ENCODE assay signal across 20 cellular contexts in the genomic region with DNA sequence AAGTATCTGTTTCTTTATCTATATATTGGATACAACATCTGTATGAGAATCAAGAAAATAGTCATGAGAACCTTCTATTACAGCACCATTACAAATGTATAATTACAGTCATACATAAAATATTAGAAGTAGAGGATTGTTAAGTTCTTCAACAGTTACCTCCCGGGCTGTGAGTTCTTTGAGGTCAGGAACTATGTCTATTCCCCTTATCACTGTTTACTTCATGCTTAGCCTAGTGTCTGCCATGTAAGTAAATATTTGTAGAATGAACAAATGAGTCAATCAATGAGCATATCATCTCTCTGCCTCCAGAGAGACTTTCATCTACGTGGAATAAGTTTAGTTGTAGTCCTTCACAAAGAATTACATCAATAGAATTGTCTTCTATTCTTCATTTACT. TPM values are rescaled to one million over a fixed set of nuclear protein-coding genes. Genes with fewer than 3 reads are reported as not detected.
DNase-seq lines count a peak whose midpoint lies in the region; ATAC-seq and TF ChIP-seq lines count a peak whose summit lies in the region.
"Had no signal": no experiment of that assay in that cellular context is flagged by ENCODE, and none has a peak within 500 bp of the region (broad histone marks: within the 10 kb centered on the region; RNA-seq: fewer than 3 reads in every experiment).

No MANE protein-coding gene starts in this region.

- POLR2A ChIA-PET in IMR-90 (lab: Charles Lee; ENCODE audit: unreplicated experiment) = no interaction called here

- H2AFZ ChIP-seq in IMR-90 (replicated peaks; ENCODE audit: low read length, poor library complexity) = no peak overlapping the region
- H2AFZ ChIP-seq: GM23248 had no signal

- no peak overlapping the region for H4K8ac ChIP-seq in IMR-90 (ENCODE audit: low read depth in 2 of 2, low read length in 2 of 2)

- peak; percentile 78 for ATAC-seq in IMR-90 (ENCODE audit: low read depth)
- no peak for ATAC-seq in GM18519 (IDR thresholded peaks at IDR 0.05; ENCODE audit: low FRiP score, unreplicated experiment)
- ATAC-seq: CD8-positive, alpha-beta T cell had no signal

- TF ChIP-seq RAD21 in IMR-90 (IDR thresholded peaks at IDR 0.05; ENCODE audit: low read length) (no peak), liver (IDR thresholded peaks at IDR 0.05) (no peak)

- no peak overlapping the region for H3K4me2 ChIP-seq in IMR-90 (ENCODE audit: low read depth, low read length)
- H3K4me2 ChIP-seq: BLaER1 had no signal

- in situ Hi-C loops in IMR-90 (cut with MboI; ENCODE audit: low sequenced_read_pairs) = no loop called here

- H3K79me1 ChIP-seq in IMR-90 (ENCODE audit: low read depth in 1 of 2, low read length in 2 of 2) = no peaks in the 10 kb centered on the region

- H3K27me3 ChIP-seq in IMR-90 (ENCODE audit: control insufficient read depth, insufficient read depth, low read length) (no peaks in the 10 kb centered on the region), liver (ENCODE audit: control insufficient read depth in 4 of 4, insufficient read depth in 4 of 4, low read length in 3 of 4) (no peaks in the 10 kb centered on the region)
- H3K27me3 ChIP-seq: BLaER1 had no signal

- H2AK9ac ChIP-seq in IMR-90 (replicated peaks; ENCODE audit: low read depth, low read length, poor library complexity) = no peak overlapping the region

- peaks cover 3% of the 10 kb centered on the region; the same call in 1 of the 2 replicates for H3K9me1 ChIP-seq in IMR-90 (ENCODE audit: insufficient read depth, low read length)

- H3K27ac ChIP-seq in IMR-90 (ENCODE audit: insufficient read depth, low read length) (no peak overlapping the region), liver (ENCODE audit: low read depth in 1 of 2, low read length in 2 of 2) (no peak overlapping the region)
- H3K27ac ChIP-seq: 22Rv1, BLaER1, C4-2B, GM23248 had no signal

- CTCF ChIA-PET in IMR-90 (lab: Yijun Ruan, JAX) = interaction anchor here (0.5 kb wide), 1 partner anchor 951 kb away, joined by 4 read pairs; no protein-coding TSS in a partner anchor

- no peak overlapping the region for H3K23ac ChIP-seq in IMR-90 (ENCODE audit: low read depth, low read length)

- no CpG with 5 or more reads among the region's 2 CpGs for whole genome bisulfite sequencing in IMR-90 (ENCODE audit: extremely low coverage in 2 of 2, insufficient read length in 1 of 2), 2 experiments
- WGBS in liver = 17% methylated on average over 2 of the region's 2 CpGs

- TF ChIP-seq CTCF in IMR-90 (conservative IDR thresholded peaks at IDR 0.05; ENCODE audit: low read depth, low read length) = no peak
- no peak for TF ChIP-seq CTCF in fibroblast of villous mesenchyme (IDR thresholded peaks at IDR 0.05; ENCODE audit: insufficient read depth, low read depth, low read length)
- no peak for TF ChIP-seq CTCF in liver (IDR thresholded peaks at IDR 0.05; ENCODE audit: low read depth, low read length, missing input control)

- H3K4me3 ChIP-seq in IMR-90 (ENCODE audit: insufficient read depth, low read depth, low read length) (no peak overlapping the region), fibroblast of villous mesenchyme (ENCODE audit: low read depth, low read length) (no peak overlapping the region), liver (ENCODE audit: low read depth in 1 of 3, low read length in 3 of 3) (no peak overlapping the region)
- H3K4me3 ChIP-seq: BLaER1, GM23248 had no signal

- H3K56ac ChIP-seq in IMR-90 (ENCODE audit: extremely low read depth, insufficient read depth, low read length) = no peak overlapping the region

- peak; percentile 79 for DNase-seq in DMS53 (lab: John Stamatoyannopoulos, UW)
- peak; percentile 13 for DNase-seq in IMR-90
- DNase-seq in fibroblast of villous mesenchyme (ENCODE audit: low read depth) = peak; percentile 31
- DNase-seq in dedifferentiated amniotic fluid mesenchymal stem cell (ENCODE audit: extremely low spot score) = no peak
- no peak for DNase-seq in stimulated activated CD4-positive, alpha-beta T cell treated with anti-CD3 and anti-CD28 coated beads, Interleukin-12 subunit alpha, Interleukin-12 subunit beta, amount 100 ng/mL, for 4 hours
- DNase-seq in activated CD4-positive, alpha-beta T cell treated with anti-CD3 and anti-CD28 coated beads, Interleukin-2, amount 50 U/mL, for 4 hours = no peak
- DNase-seq: Caco-2; CD4-positive, CD25-positive, alpha-beta regulatory T cell; CD8-positive, alpha-beta T cell; DMS153; DMS79 treated with DMSO at 0.1 percent for 48 hours; GF-D8; GM23248; H7; HCEC 1CT had no signal

- no peak overlapping the region for H3K4ac ChIP-seq in IMR-90 (ENCODE audit: low read depth, low read length)

- no TSS peak for BruUV-seq in IMR-90 (replicated peaks; lab: Mats Ljungman, UMichigan)

- no peaks in the 10 kb centered on the region for H3K9me3 ChIP-seq in IMR-90 (ENCODE audit: control insufficient read depth, insufficient read depth, low read length)
- H3K9me3 ChIP-seq in liver (ENCODE audit: control insufficient read depth in 4 of 4, low read length in 3 of 4) = peaks cover 0 to 3% (median 1%) of the 10 kb centered on the region in 4 donors
- H3K9me3 ChIP-seq: Caco-2 had no signal

- intact Hi-C loops in IMR-90 (cut with micrococcal nuclease) = no loop called here

- H3K18ac ChIP-seq in IMR-90 (ENCODE audit: low read depth, low read length) = no peak overlapping the region

- no peak overlapping the region for H2AK5ac ChIP-seq in IMR-90 (ENCODE audit: low read depth, low read length)

- dilution Hi-C loops in IMR-90 (cut with HindIII; ENCODE audit: low sequenced_read_pairs, unreplicated experiment) = no loop called here

- no peak overlapping the region for H3K9ac ChIP-seq in IMR-90 (ENCODE audit: low read depth, low read length)
- no peak overlapping the region for H3K9ac ChIP-seq in liver (ENCODE audit: low read depth in 1 of 2, low read length in 2 of 2)
- H3K9ac ChIP-seq: BLaER1, GM23248 had no signal

- no peaks in the 10 kb centered on the region for H4K20me1 ChIP-seq in IMR-90 (ENCODE audit: insufficient read depth, low read length)
- H4K20me1 ChIP-seq: BLaER1 had no signal

- H4K5ac ChIP-seq in IMR-90 (ENCODE audit: low read depth, low read length) = no peak overlapping the region

- no peak overlapping the region for H2BK15ac ChIP-seq in IMR-90 (ENCODE audit: low read depth, low read length)

- no peaks in the 10 kb centered on the region for H3K4me1 ChIP-seq in IMR-90 (ENCODE audit: control insufficient read depth, insufficient read depth, low read length)
- H3K4me1 ChIP-seq in liver (ENCODE audit: control insufficient read depth in 4 of 4, insufficient read depth in 4 of 4, low read length in 3 of 4) = no peaks in the 10 kb centered on the region
- H3K4me1 ChIP-seq: BLaER1 had no signal

- H2BK120ac ChIP-seq in IMR-90 (ENCODE audit: low read depth, low read length) = no peak overlapping the region

- TF ChIP-seq POLR2A in IMR-90 (IDR thresholded peaks at IDR 0.05; ENCODE audit: low read depth, low read length) = no peak

- H3K36me3 ChIP-seq in IMR-90 (ENCODE audit: control insufficient read depth, insufficient read depth, low read length) = no peaks in the 10 kb centered on the region
- H3K36me3 ChIP-seq in liver (ENCODE audit: control insufficient read depth in 4 of 4, insufficient read depth in 3 of 4, low read depth in 1 of 4, low read length in 3 of 4) = no peaks in the 10 kb centered on the region
- H3K36me3 ChIP-seq: BLaER1 had no signal

- no peak overlapping the region for H3K14ac ChIP-seq in IMR-90 (replicated peaks; ENCODE audit: low read depth, low read length)

- no peak overlapping the region for H2BK20ac ChIP-seq in IMR-90 (ENCODE audit: low read depth, low read length)

- no peak overlapping the region for H4K91ac ChIP-seq in IMR-90 (ENCODE audit: insufficient read depth, low read depth, low read length)

- no peak overlapping the region for H2BK5ac ChIP-seq in IMR-90 (ENCODE audit: low read depth, low read length, poor library complexity, severe bottlenecking)

TF ChIP-seq in IMR-90, 13 proteins besides CTCF, POLR2A, EP300 and RAD21 (continues in another document):
- TF ChIP-seq CEBPB (IDR thresholded peaks at IDR 0.05; ENCODE audit: low read depth, low read length) = no peak
- no peak for TF ChIP-seq SMC3 (IDR thresholded peaks at IDR 0.05; ENCODE audit: low read depth, low read length)
- no peak for TF ChIP-seq CHD1 (IDR thresholded peaks at IDR 0.05; ENCODE audit: low read depth, low read length)
- TF ChIP-seq BHLHE40 (IDR thresholded peaks at IDR 0.05; ENCODE audit: low read depth, low read length) = no peak
- no peak for TF ChIP-seq RFX5 (IDR thresholded peaks at IDR 0.05; ENCODE audit: low read depth, low read length)

TF ChIP-seq in liver, 16 proteins besides CTCF, POLR2A, EP300 and RAD21:
- TF ChIP-seq YY1 (IDR thresholded peaks at IDR 0.05) = peak; percentile 19
- TF ChIP-seq TAF1 (conservative IDR thresholded peaks at IDR 0.05) = no peak
TF ChIP-seq in liver: peak in this region for 1.

RNA-seq across cellular contexts. Expression of a gene that starts 47.2 kb away (rescaled TPM):
- 44.8 and 58.6 TPM in 2 replicates for total RNA-seq in IMR-90 (2012; rRNA removed)
- 4.4 and 5.1 TPM in 2 replicates for polyA plus RNA-seq in IMR-90 (2012; rRNA removed)
- 0.62 and 0.97 TPM in 2 replicates for polyA plus RNA-seq in IMR-90 (2012; cell fraction: cytosol; rRNA removed)
- polyA plus RNA-seq in IMR-90 (2012; cell fraction: nucleus; rRNA removed; ENCODE audit: low replicate concordance) = 0.75 and 6.8 TPM in 2 replicates
- total RNA-seq in fibroblast of villous mesenchyme = 22.2 and 30.2 TPM in 2 replicates
- total RNA-seq in liver = 1 to 10 TPM; 6.8 to 9.2 TPM
- 1 to 10 TPM; 1.7 to 7.7 TPM for polyA plus RNA-seq in liver

RNA-seq across cellular contexts. Expression of a gene that starts 47.4 kb away (rescaled TPM):
- 27.6 and 30.8 TPM in 2 replicates for total RNA-seq in IMR-90 (2012; rRNA removed)
- 8.8 and 12.6 TPM in 2 replicates for polyA plus RNA-seq in IMR-90 (2012; rRNA removed)
- polyA plus RNA-seq in IMR-90 (2012; cell fraction: cytosol; rRNA removed) = 2.5 and 2.9 TPM in 2 replicates
- 5.8 and 30.1 TPM in 2 replicates for polyA plus RNA-seq in IMR-90 (2012; cell fraction: nucleus; rRNA removed; ENCODE audit: low replicate concordance)
- total RNA-seq in fibroblast of villous mesenchyme = 16.1 and 20.3 TPM in 2 replicates
- total RNA-seq in liver = 10 to 100 TPM in 1 of 2 donors, 1 to 10 TPM in 1; 9.1 to 19.1 TPM
- 1 to 10 TPM; 5.0 to 6.2 TPM for polyA plus RNA-seq in liver

Comparison
In these comparisons a context has a peak if more than half of its experiments do, and no peak if none do; other contexts are left out.
1. DNase-seq: peak in DMS53 (single experiment), IMR-90 (single experiment) and fibroblast of villous mesenchyme (single experiment); none in dedifferentiated amniotic fluid mesenchymal stem cell (single experiment), stimulated activated CD4-positive, alpha-beta T cell treated with anti-CD3 and anti-CD28 coated beads, Interleukin-12 subunit alpha, Interleukin-12 subunit beta, amount 100 ng/mL, for 4 hours (single experiment) and activated CD4-positive, alpha-beta T cell treated with anti-CD3 and anti-CD28 coated beads, Interleukin-2, amount 50 U/mL, for 4 hours (0 of 2).